8 cellular contexts compared by ENCODE assay signal in the genomic region with DNA sequence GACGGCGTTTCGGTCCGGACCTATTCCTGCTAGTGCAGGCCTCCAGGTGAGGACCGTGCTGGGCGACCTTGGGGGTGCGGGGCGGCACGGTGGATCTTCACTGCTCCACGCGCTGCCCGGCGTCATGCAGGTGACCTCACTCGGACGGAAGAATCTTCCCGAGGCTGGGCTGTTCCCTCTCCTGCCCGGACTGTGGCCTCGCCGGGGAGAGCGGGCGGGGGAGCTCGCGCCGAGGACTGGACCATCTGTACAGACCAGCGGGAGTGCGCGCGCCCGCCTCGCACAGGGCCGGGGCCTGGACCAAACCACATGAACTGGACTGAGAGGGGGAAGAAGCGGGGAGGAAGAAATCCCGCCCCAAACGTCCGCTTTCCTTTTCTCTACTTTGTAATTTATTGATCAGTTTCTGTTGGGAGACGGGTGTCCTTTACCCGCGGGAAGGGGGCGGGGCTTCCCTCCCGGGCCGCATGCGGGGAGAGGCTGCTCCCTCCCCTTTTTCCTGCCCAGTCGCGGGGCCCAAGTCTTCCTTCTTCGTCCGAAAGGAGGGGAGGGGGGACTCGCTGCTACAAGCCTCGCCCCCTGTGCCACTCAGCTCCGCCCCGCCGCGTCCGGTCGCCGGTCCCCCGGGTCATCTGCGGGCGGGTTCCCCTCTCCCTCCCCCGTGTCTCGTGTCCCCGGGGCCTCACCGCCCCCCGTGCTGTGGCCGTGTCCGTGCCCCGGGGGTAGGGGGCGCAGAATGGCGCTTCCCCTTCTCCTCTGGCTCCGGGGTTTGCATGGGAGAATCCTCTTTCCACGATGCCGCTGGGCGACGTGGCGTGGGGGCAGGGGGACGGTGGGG. TPM values are rescaled to one million over a fixed set of nuclear protein-coding genes. Genes with fewer than 3 reads are reported as not detected.
A peak's percentile ranks its signal among the peaks of the same experiment; 100 is the strongest.
DNase-seq lines count a peak whose midpoint lies in the region; ATAC-seq and TF ChIP-seq lines count a peak whose summit lies in the region.

No MANE protein-coding gene starts in this region.

- DNase-seq in A172 (ENCODE audit: low spot score) (peak; percentile 42), NCI-H2081 treated with DMSO at 0.1 percent for 48 hours (lab: John Stamatoyannopoulos, UW) (peak; percentile 37), T1000 (lab: John Stamatoyannopoulos, UW) (peak; percentile 70), cerebellum (ENCODE audit: low spot score) (peak; percentile 93), inferior parietal cortex (ENCODE audit: extremely low spot score) (peak; percentile 71), skeletal muscle cell (ENCODE audit: low read depth) (peak; percentile 52)

- H3K4me3 ChIP-seq in GM12875 (ENCODE audit: low read depth, low read length) = peak overlapping the region; percentile 26
- peak overlapping the region; percentile 92 for H3K4me3 ChIP-seq in skeletal muscle cell (ENCODE audit: low read depth, low read length)

- TF ChIP-seq CTCF in GM12875 (IDR thresholded peaks at IDR 0.05; ENCODE audit: borderline replicate concordance, insufficient read depth, low read depth, low read length) = no peak

- no peak for ATAC-seq in HG03460 (IDR thresholded peaks at IDR 0.05; ENCODE audit: unreplicated experiment)

RNA-seq across cellular contexts. Expression of gene HRC, which starts 4.9 kb away (rescaled TPM):
- total RNA-seq in A172 (2014; rRNA removed; shearing (Covaris generic)) = 0.07 TPM in 1 of 2 replicates, not detected in the other
- 0.91 TPM for total RNA-seq in cerebellum

RNA-seq across cellular contexts. Expression of gene TRPM4, which starts 7.3 kb away (rescaled TPM):
- 3.6 and 7.6 TPM in 2 replicates for total RNA-seq in A172 (2014; rRNA removed; shearing (Covaris generic))
- 5.7 TPM for total RNA-seq in cerebellum

RNA-seq across cellular contexts. Expression of gene PPFIA3, which starts 31.0 kb away (rescaled TPM):
- total RNA-seq in A172 (2014; rRNA removed; shearing (Covaris generic)) = 3.4 and 4.7 TPM in 2 replicates
- total RNA-seq in cerebellum = 32.6 TPM

RNA-seq across cellular contexts. Expression of gene C19orf73, which starts 31.4 kb away (rescaled TPM):
- total RNA-seq in A172 (2014; rRNA removed; shearing (Covaris generic)) = not detected in 2 replicates
- 1.5 TPM for total RNA-seq in cerebellum

RNA-seq across cellular contexts. Expression of gene LIN7B, which starts 36.2 kb away (rescaled TPM):
- total RNA-seq in A172 (2014; rRNA removed; shearing (Covaris generic)) = 0.16 and 8.5 TPM in 2 replicates
- total RNA-seq in cerebellum = 12.9 TPM

Comparison
In these comparisons a context has a peak if more than half of its experiments do, and no peak if none do; other contexts are left out.
1. DNase-seq: peak in every context shown above with its lines; median percentile 93 in cerebellum; 71 in inferior parietal cortex; 70 in T1000; 52 in skeletal muscle cell; 42 in A172; 37 in NCI-H2081 treated with DMSO at 0.1 percent for 48 hours.